Comparison of ENCODE assay signal across 1 cellular context in the genomic region with DNA sequence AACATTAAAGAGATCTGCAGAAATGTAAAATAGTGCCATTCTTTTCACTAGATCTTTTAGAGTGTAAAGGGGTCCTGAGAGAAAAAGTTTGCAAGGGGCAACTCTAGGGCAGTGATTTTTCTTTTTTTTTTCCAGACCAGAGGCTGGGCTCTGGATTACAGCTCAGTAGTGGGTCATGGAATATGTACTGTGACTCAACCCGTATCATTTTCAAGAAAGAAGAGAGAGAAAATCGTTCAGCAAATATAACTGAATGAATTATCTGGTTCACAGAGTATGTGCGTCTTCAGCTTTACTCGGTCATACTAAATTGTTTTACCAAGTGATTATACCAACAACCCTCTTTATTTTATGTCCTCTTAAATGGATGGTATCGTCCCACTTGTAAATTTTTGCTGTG.
TF ChIP-seq lines count a peak whose summit lies in the region.

No MANE protein-coding gene starts in this region.

TF ChIP-seq in IMR-90, 13 proteins besides CTCF, POLR2A, EP300 and RAD21 (continued from another document):
- TF ChIP-seq, protein P1, sequence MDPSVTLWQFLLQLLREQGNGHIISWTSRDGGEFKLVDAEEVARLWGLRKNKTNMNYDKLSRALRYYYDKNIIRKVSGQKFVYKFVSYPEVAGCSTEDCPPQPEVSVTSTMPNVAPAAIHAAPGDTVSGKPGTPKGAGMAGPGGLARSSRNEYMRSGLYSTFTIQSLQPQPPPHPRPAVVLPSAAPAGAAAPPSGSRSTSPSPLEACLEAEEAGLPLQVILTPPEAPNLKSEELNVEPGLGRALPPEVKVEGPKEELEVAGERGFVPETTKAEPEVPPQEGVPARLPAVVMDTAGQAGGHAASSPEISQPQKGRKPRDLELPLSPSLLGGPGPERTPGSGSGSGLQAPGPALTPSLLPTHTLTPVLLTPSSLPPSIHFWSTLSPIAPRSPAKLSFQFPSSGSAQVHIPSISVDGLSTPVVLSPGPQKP (IDR thresholded peaks at IDR 0.05; ENCODE audit: borderline replicate concordance, low read depth, low read length): no peak
- no peak for TF ChIP-seq BHLHE40 (IDR thresholded peaks at IDR 0.05; ENCODE audit: low read depth, low read length)
